Comparison of ENCODE assay signal across 8 cellular contexts in the genomic region with DNA sequence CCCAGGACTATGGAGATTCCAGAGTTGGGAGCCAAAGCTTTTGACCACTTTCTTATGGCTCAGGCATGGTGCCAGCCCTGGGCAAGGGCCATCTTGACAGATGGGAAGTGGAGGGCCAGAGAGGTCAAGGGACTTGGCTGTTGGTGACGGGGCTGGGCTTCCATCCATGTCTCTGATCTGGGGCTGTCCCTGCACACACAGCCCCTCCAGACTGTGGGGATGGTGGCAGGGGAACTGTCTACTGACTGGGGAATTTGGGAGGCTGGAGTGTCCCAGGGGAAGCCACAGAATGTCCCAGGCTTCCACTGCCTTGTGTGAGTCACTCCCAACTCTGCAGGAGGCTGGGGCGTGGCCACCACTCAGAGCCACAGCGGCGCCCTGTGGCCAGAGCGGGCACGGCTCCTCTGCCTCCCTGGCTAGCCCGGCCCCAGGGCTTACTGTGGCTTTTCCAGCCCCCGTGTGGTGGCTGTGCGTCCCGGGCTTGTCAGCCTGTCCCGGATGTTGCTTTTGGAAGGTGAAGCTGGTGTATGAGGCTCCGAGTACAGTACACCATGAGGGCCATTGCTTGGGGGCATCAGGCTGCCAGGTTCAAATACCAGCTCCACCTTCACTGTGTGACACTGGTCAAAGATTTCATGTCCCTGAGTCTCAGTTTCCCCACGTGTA. TPM values are rescaled to one million over a fixed set of nuclear protein-coding genes. Genes with fewer than 3 reads are reported as not detected.
DNase-seq lines count a peak whose midpoint lies in the region; ATAC-seq, FAIRE-seq and TF ChIP-seq lines count a peak whose summit lies in the region.

No MANE protein-coding gene starts in this region.

- TF ChIP-seq EP300 in HepG2 (IDR thresholded peaks at IDR 0.05; ENCODE audit: low read depth in 2 of 2, low read length in 2 of 2) (0 out of 4 replicates have a peak, but pooled peaks of 1 of the 2 experiments have one; percentile 30), HepG2 (CRISPR knock-in tag; IDR thresholded peaks at IDR 0.05; ENCODE audit: borderline replicate concordance) (no peak)

- H3K4me1 ChIP-seq in HepG2 (ENCODE audit: insufficient read depth, low read length): peaks cover 13% of the 10 kb centered on the region

- TF ChIP-seq CTCF in GM12864 (IDR thresholded peaks at IDR 0.05; ENCODE audit: low read depth, low read length, missing control alignments) (peak; percentile 97), HepG2 (CRISPR knock-in tag; IDR thresholded peaks at IDR 0.05) (peak; percentile 99)

- no peaks in the 10 kb centered on the region for H4K20me1 ChIP-seq in HepG2 (ENCODE audit: insufficient read depth, low read length)

- POLR2A ChIA-PET in HepG2 (lab: Yijun Ruan, JAX): interaction anchor here (0.7 to 1.1 kb wide), 2 partner anchors 27 to 79 kb away, joined by 3 to 4 read pairs; partner anchors contain the start of gene MICALL1

- H3K27ac ChIP-seq in cingulate gyrus (ENCODE audit: low read depth, low read length) (peak overlapping the region; percentile 86), HepG2 (ENCODE audit: extremely low read length, insufficient read depth, low read length) (peak overlapping the region; percentile 21)

- peak; percentile 91 for FAIRE-seq in HepG2 (lab: Jason Lieb, UNC)

- CTCF ChIA-PET in HepG2 (lab: Yijun Ruan, JAX; ENCODE audit: low intra/inter-chr PET ratio, low total read pairs): interaction anchor here (0.7 to 1.9 kb wide), 7 partner anchors 19 to 116 kb away, joined by 3 to 28 read pairs (median 4); no protein-coding TSS in a partner anchor

- in situ Hi-C loops in HepG2 (cut with HindIII; ENCODE audit: extremely low pct_ligation_motif_present, low pct_unique_long_range_greater_than_20kb): loop anchor here (10.0 kb wide), 1 partner anchor 119 kb away; no protein-coding TSS in a partner anchor

- no TSS peak for BruUV-seq in HepG2 (replicated peaks; lab: Mats Ljungman, UMichigan)

- peak overlapping the region; percentile 41; the same call in 1 of the 2 replicates for H3K4me2 ChIP-seq in HepG2 (ENCODE audit: low read depth, low read length)

- intact Hi-C loops in HepG2 (cut with micrococcal nuclease; ENCODE audit: unreplicated experiment): loop anchor here (2.0 to 5.0 kb wide), 2 partner anchors 33 to 47 kb away; no protein-coding TSS in a partner anchor

- peak; percentile 87 for ATAC-seq in HG02678 (IDR thresholded peaks at IDR 0.05; ENCODE audit: unreplicated experiment)
- peak; percentile 98 for ATAC-seq in HepG2
- ATAC-seq in GM21515 (IDR thresholded peaks at IDR 0.05; ENCODE audit: unreplicated experiment): no peak

- DNase-seq in GM12864 (ENCODE audit: low read depth) (peak; percentile 40), NCI-H2227 treated with DMSO at 0.1 percent for 48 hours (lab: John Stamatoyannopoulos, UW) (peak; percentile 35), HepG2 (ENCODE audit: low spot score) (peak; percentile 83)
- DNase-seq in activated CD4-positive, alpha-beta T cell treated with anti-CD3 and anti-CD28 coated beads for 4 hours: peak; percentile 75 to 81
- peak; percentile 83 to 92 for DNase-seq in stimulated activated CD4-positive, alpha-beta T cell treated with anti-CD3 and anti-CD28 coated beads, Interleukin-2, amount 100 ng/mL, for 24 hours

- no peak overlapping the region for H2AFZ ChIP-seq in HepG2 (ENCODE audit: low read length)

- TF ChIP-seq RAD21 in HepG2 (CRISPR knock-in tag; IDR thresholded peaks at IDR 0.05): peak; percentile 96

- no peaks in the 10 kb centered on the region for H3K79me2 ChIP-seq in HepG2 (ENCODE audit: insufficient read depth, low read length)

- no peak for TF ChIP-seq POLR2A in HepG2 (IDR thresholded peaks at IDR 0.05; ENCODE audit: insufficient read depth in 1 of 2, low read depth in 2 of 2, low read length in 2 of 2)

- WGBS in HepG2 (ENCODE audit: low lambda C conversion rate): no CpG with 5 or more reads among the region's 13 CpGs

- H3K9me3 ChIP-seq in HepG2 (ENCODE audit: low read length): no peaks in the 10 kb centered on the region

- H3K4me3 ChIP-seq in GM12864 (ENCODE audit: low read depth, low read length) (no peak overlapping the region), HepG2 (replicated peaks in 1 of 3; ENCODE audit: insufficient read depth in 1 of 3, low read depth in 2 of 3, low read length in 3 of 3) (no peak overlapping the region)

- 0 out of 2 replicates have a peak overlapping the region, but pooled peaks have one; percentile 19 for H3K9ac ChIP-seq in HepG2 (ENCODE audit: insufficient read depth, low read depth, low read length)

- peaks cover 11 to 26% of the 10 kb centered on the region in 2 experiments; a peak in 4 of 5 replicates for H3K36me3 ChIP-seq in HepG2 (replicated peaks in 1 of 2; ENCODE audit: control insufficient read depth in 1 of 2, insufficient read depth in 2 of 2, low read length in 2 of 2)

- H3K27me3 ChIP-seq in HepG2 (ENCODE audit: control insufficient read depth in 1 of 2, insufficient read depth in 2 of 2, low read length in 2 of 2): no peaks in the 10 kb centered on the region

RNA-seq across cellular contexts. Expression of gene C22orf23, which starts 19.6 kb away (rescaled TPM):
- total RNA-seq in HepG2 (2016; rRNA removed; fragmentation: Illumina TruSeq; extraction: Trizol): 0.24 and 0.32 TPM in 2 replicates
- total RNA-seq in HepG2 (2016; cell fraction: cytosol; rRNA removed; fragmentation: Illumina TruSeq; extraction: Trizol; ENCODE audit: low read depth): 0.40 and 0.44 TPM in 2 replicates
- 0.22 and 0.28 TPM in 2 replicates for total RNA-seq in HepG2 (2016; cell fraction: insoluble cytoplasmic fraction; rRNA removed; fragmentation: Illumina TruSeq; extraction: Trizol)
- 0.68 and 1.1 TPM in 2 replicates for total RNA-seq in HepG2 (2016; cell fraction: membrane; rRNA removed; fragmentation: Illumina TruSeq; extraction: Trizol)
- total RNA-seq in HepG2 (2016; cell fraction: nucleus; rRNA removed; fragmentation: Illumina TruSeq; extraction: Trizol): 0.50 TPM in 2 replicates
- polyA plus RNA-seq in HepG2 (2011; rRNA removed): 0.21 and 0.24 TPM in 2 replicates
- polyA plus RNA-seq in HepG2 (2011; cell fraction: cytosol; rRNA removed): 0.13 and 0.25 TPM in 2 replicates
- polyA plus RNA-seq in HepG2 (2011; cell fraction: nucleus; rRNA removed): 0.34 and 0.45 TPM in 2 replicates
- 0.21 and 0.31 TPM in 2 replicates for polyA plus RNA-seq in HepG2 (2012)
- 0.36 and 0.62 TPM in 2 replicates for polyA plus RNA-seq in HepG2 (2016; cell fraction: cytosol; fragmentation: Illumina TruSeq; extraction: Trizol; ENCODE audit: low read depth)
- polyA plus RNA-seq in HepG2 (2016; cell fraction: insoluble cytoplasmic fraction; fragmentation: Illumina TruSeq; extraction: Trizol; ENCODE audit: low read depth): 0.39 and 0.41 TPM in 2 replicates
- 0.43 and 0.85 TPM in 2 replicates for polyA plus RNA-seq in HepG2 (2016; cell fraction: membrane; fragmentation: Illumina TruSeq; extraction: Trizol; ENCODE audit: low read depth)
- polyA plus RNA-seq in HepG2 (2016; cell fraction: nucleus; fragmentation: Illumina TruSeq; extraction: Trizol; ENCODE audit: insufficient read depth, low read depth): 0.55 TPM in 1 of 2 replicates, not detected in the other
- polyA minus RNA-seq in HepG2 (2011; rRNA and poly(A)+ RNA removed; ENCODE audit: low replicate concordance): 0.21 and 0.34 TPM in 2 replicates
- not detected in 2 replicates for polyA minus RNA-seq in HepG2 (2011; cell fraction: cytosol; rRNA and poly(A)+ RNA removed)
- polyA minus RNA-seq in HepG2 (2011; cell fraction: nucleus; rRNA and poly(A)+ RNA removed): 0.77 TPM in 1 of 2 replicates, not detected in the other

RNA-seq across cellular contexts. Expression of gene POLR2F, which starts 19.7 kb away (rescaled TPM):
- 135 and 147 TPM in 2 replicates for total RNA-seq in HepG2 (2016; rRNA removed; fragmentation: Illumina TruSeq; extraction: Trizol)
- 107 and 130 TPM in 2 replicates for total RNA-seq in HepG2 (2016; cell fraction: cytosol; rRNA removed; fragmentation: Illumina TruSeq; extraction: Trizol; ENCODE audit: low read depth)
- 141 and 150 TPM in 2 replicates for total RNA-seq in HepG2 (2016; cell fraction: insoluble cytoplasmic fraction; rRNA removed; fragmentation: Illumina TruSeq; extraction: Trizol)
- 184 and 188 TPM in 2 replicates for total RNA-seq in HepG2 (2016; cell fraction: membrane; rRNA removed; fragmentation: Illumina TruSeq; extraction: Trizol)
- 49.0 and 50.7 TPM in 2 replicates for total RNA-seq in HepG2 (2016; cell fraction: nucleus; rRNA removed; fragmentation: Illumina TruSeq; extraction: Trizol)
- 136 and 158 TPM in 2 replicates for polyA plus RNA-seq in HepG2 (2011; rRNA removed)
- polyA plus RNA-seq in HepG2 (2011; cell fraction: cytosol; rRNA removed): 155 and 221 TPM in 2 replicates
- 72.1 and 83.3 TPM in 2 replicates for polyA plus RNA-seq in HepG2 (2011; cell fraction: nucleus; rRNA removed)
- polyA plus RNA-seq in HepG2 (2012): 135 and 152 TPM in 2 replicates
- 196 and 219 TPM in 2 replicates for polyA plus RNA-seq in HepG2 (2016; cell fraction: cytosol; fragmentation: Illumina TruSeq; extraction: Trizol; ENCODE audit: low read depth)
- 220 TPM in 2 replicates for polyA plus RNA-seq in HepG2 (2016; cell fraction: insoluble cytoplasmic fraction; fragmentation: Illumina TruSeq; extraction: Trizol; ENCODE audit: low read depth)
- polyA plus RNA-seq in HepG2 (2016; cell fraction: membrane; fragmentation: Illumina TruSeq; extraction: Trizol; ENCODE audit: low read depth): 238 and 251 TPM in 2 replicates
- 117 and 120 TPM in 2 replicates for polyA plus RNA-seq in HepG2 (2016; cell fraction: nucleus; fragmentation: Illumina TruSeq; extraction: Trizol; ENCODE audit: insufficient read depth, low read depth)
- 30.1 and 40.6 TPM in 2 replicates for polyA minus RNA-seq in HepG2 (2011; rRNA and poly(A)+ RNA removed; ENCODE audit: low replicate concordance)
- 33.1 TPM in 2 replicates for polyA minus RNA-seq in HepG2 (2011; cell fraction: cytosol; rRNA and poly(A)+ RNA removed)
- polyA minus RNA-seq in HepG2 (2011; cell fraction: nucleus; rRNA and poly(A)+ RNA removed): 14.9 and 15.7 TPM in 2 replicates

RNA-seq across cellular contexts. Expression of gene MICALL1, which starts 27.7 kb away (rescaled TPM):
- total RNA-seq in HepG2 (2016; rRNA removed; fragmentation: Illumina TruSeq; extraction: Trizol): 10.2 and 10.6 TPM in 2 replicates
- total RNA-seq in HepG2 (2016; cell fraction: cytosol; rRNA removed; fragmentation: Illumina TruSeq; extraction: Trizol; ENCODE audit: low read depth): 3.4 and 3.8 TPM in 2 replicates
- 9.0 and 10.7 TPM in 2 replicates for total RNA-seq in HepG2 (2016; cell fraction: insoluble cytoplasmic fraction; rRNA removed; fragmentation: Illumina TruSeq; extraction: Trizol)
- total RNA-seq in HepG2 (2016; cell fraction: membrane; rRNA removed; fragmentation: Illumina TruSeq; extraction: Trizol): 13.1 and 14.5 TPM in 2 replicates
- total RNA-seq in HepG2 (2016; cell fraction: nucleus; rRNA removed; fragmentation: Illumina TruSeq; extraction: Trizol): 7.8 and 8.7 TPM in 2 replicates
- 7.6 and 10.2 TPM in 2 replicates for polyA plus RNA-seq in HepG2 (2011; rRNA removed)
- polyA plus RNA-seq in HepG2 (2011; cell fraction: cytosol; rRNA removed): 6.7 and 7.5 TPM in 2 replicates
- 20.3 and 21.4 TPM in 2 replicates for polyA plus RNA-seq in HepG2 (2011; cell fraction: nucleus; rRNA removed)
- 6.6 and 10.9 TPM in 2 replicates for polyA plus RNA-seq in HepG2 (2012)
- 4.2 and 4.5 TPM in 2 replicates for polyA plus RNA-seq in HepG2 (2016; cell fraction: cytosol; fragmentation: Illumina TruSeq; extraction: Trizol; ENCODE audit: low read depth)
- 11.5 and 15.1 TPM in 2 replicates for polyA plus RNA-seq in HepG2 (2016; cell fraction: insoluble cytoplasmic fraction; fragmentation: Illumina TruSeq; extraction: Trizol; ENCODE audit: low read depth)
- polyA plus RNA-seq in HepG2 (2016; cell fraction: membrane; fragmentation: Illumina TruSeq; extraction: Trizol; ENCODE audit: low read depth): 12.2 and 15.3 TPM in 2 replicates
- 14.0 and 21.3 TPM in 2 replicates for polyA plus RNA-seq in HepG2 (2016; cell fraction: nucleus; fragmentation: Illumina TruSeq; extraction: Trizol; ENCODE audit: insufficient read depth, low read depth)
- 20.1 and 35.6 TPM in 2 replicates for polyA minus RNA-seq in HepG2 (2011; rRNA and poly(A)+ RNA removed; ENCODE audit: low replicate concordance)
- 11.8 and 17.0 TPM in 2 replicates for polyA minus RNA-seq in HepG2 (2011; cell fraction: cytosol; rRNA and poly(A)+ RNA removed)
- polyA minus RNA-seq in HepG2 (2011; cell fraction: nucleus; rRNA and poly(A)+ RNA removed): 8.9 and 10.7 TPM in 2 replicates

RNA-seq across cellular contexts. Expression of gene SOX10, which starts 50.5 kb away (rescaled TPM):
- total RNA-seq in HepG2 (2016; rRNA removed; fragmentation: Illumina TruSeq; extraction: Trizol): not detected in 2 replicates
- total RNA-seq in HepG2 (2016; cell fraction: cytosol; rRNA removed; fragmentation: Illumina TruSeq; extraction: Trizol; ENCODE audit: low read depth): not detected in 2 replicates
- total RNA-seq in HepG2 (2016; cell fraction: insoluble cytoplasmic fraction; rRNA removed; fragmentation: Illumina TruSeq; extraction: Trizol): not detected in 2 replicates
- total RNA-seq in HepG2 (2016; cell fraction: membrane; rRNA removed; fragmentation: Illumina TruSeq; extraction: Trizol): not detected in 2 replicates
- not detected in 2 replicates for total RNA-seq in HepG2 (2016; cell fraction: nucleus; rRNA removed; fragmentation: Illumina TruSeq; extraction: Trizol)
- not detected in 2 replicates for polyA plus RNA-seq in HepG2 (2011; rRNA removed)
- polyA plus RNA-seq in HepG2 (2011; cell fraction: cytosol; rRNA removed): not detected in 2 replicates
- polyA plus RNA-seq in HepG2 (2011; cell fraction: nucleus; rRNA removed): not detected in 2 replicates
- 0.04 TPM in 1 of 2 replicates, not detected in the other for polyA plus RNA-seq in HepG2 (2012)
- polyA plus RNA-seq in HepG2 (2016; cell fraction: cytosol; fragmentation: Illumina TruSeq; extraction: Trizol; ENCODE audit: low read depth): not detected in 2 replicates
- polyA plus RNA-seq in HepG2 (2016; cell fraction: insoluble cytoplasmic fraction; fragmentation: Illumina TruSeq; extraction: Trizol; ENCODE audit: low read depth): not detected in 2 replicates
- not detected in 2 replicates for polyA plus RNA-seq in HepG2 (2016; cell fraction: membrane; fragmentation: Illumina TruSeq; extraction: Trizol; ENCODE audit: low read depth)
- polyA plus RNA-seq in HepG2 (2016; cell fraction: nucleus; fragmentation: Illumina TruSeq; extraction: Trizol; ENCODE audit: insufficient read depth, low read depth): not detected in 2 replicates
- polyA minus RNA-seq in HepG2 (2011; rRNA and poly(A)+ RNA removed; ENCODE audit: low replicate concordance): not detected in 2 replicates
- polyA minus RNA-seq in HepG2 (2011; cell fraction: cytosol; rRNA and poly(A)+ RNA removed): not detected in 2 replicates
- not detected in 2 replicates for polyA minus RNA-seq in HepG2 (2011; cell fraction: nucleus; rRNA and poly(A)+ RNA removed)

Comparison
In these comparisons a context has a peak if more than half of its experiments do, and no peak if none do; other contexts are left out.
1. DNase-seq: peak in every context shown above with its lines; median percentile 88 in stimulated activated CD4-positive, alpha-beta T cell treated with anti-CD3 and anti-CD28 coated beads, Interleukin-2, amount 100 ng/mL, for 24 hours; 83 in HepG2; 78 in activated CD4-positive, alpha-beta T cell treated with anti-CD3 and anti-CD28 coated beads for 4 hours; 40 in GM12864; 35 in NCI-H2227 treated with DMSO at 0.1 percent for 48 hours.